In the genomic region with DNA sequence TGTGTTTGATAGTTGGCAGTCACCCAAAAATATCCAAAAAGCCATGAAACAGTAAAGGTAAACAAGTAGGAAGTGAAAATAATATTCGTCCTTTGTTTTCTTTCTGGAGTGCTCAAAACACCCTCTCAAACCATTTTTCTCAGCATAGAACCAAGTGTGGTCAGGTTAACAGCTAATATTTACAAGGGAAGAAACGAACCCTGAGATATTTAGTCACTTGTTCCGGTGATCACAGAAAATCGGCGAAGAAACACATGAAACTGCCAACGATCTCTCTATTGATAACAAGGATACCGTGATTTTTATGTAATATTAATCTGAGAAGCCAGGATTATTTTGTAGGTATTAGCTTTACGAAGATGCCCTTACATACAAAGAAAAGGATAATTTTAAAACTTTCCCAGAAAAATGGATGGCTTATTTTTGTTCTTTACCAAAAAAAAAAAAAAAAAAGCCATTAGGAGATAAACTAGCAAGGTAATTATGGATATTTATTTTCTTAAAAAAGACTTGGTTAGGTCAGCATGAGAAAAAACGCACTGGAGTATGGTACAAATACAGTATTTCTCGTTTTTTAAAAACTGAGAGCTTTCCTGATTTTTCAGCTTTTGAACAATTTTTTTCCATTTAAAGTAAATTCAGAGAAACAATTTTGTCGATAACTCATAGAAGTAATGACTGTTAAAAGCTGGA, we compare ENCODE assay signal across 1 cellular context.
TF ChIP-seq lines count a peak whose summit lies in the region.

No MANE protein-coding gene starts in this region.

TF ChIP-seq in HEK293, 187 proteins besides CTCF, POLR2A, EP300 and RAD21 (continued from another document):
- TF ChIP-seq, protein P1, sequence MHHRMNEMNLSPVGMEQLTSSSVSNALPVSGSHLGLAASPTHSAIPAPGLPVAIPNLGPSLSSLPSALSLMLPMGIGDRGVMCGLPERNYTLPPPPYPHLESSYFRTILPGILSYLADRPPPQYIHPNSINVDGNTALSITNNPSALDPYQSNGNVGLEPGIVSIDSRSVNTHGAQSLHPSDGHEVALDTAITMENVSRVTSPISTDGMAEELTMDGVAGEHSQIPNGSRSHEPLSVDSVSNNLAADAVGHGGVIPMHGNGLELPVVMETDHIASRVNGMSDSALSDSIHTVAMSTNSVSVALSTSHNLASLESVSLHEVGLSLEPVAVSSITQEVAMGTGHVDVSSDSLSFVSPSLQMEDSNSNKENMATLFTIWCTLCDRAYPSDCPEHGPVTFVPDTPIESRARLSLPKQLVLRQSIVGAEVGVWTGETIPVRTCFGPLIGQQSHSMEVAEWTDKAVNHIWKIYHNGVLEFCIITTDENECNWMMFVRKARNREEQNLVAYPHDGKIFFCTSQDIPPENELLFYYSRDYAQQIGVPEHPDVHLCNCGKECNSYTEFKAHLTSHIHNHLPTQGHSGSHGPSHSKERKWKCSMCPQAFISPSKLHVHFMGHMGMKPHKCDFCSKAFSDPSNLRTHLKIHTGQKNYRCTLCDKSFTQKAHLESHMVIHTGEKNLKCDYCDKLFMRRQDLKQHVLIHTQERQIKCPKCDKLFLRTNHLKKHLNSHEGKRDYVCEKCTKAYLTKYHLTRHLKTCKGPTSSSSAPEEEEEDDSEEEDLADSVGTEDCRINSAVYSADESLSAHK (tag by site-specific recombination; IDR thresholded peaks at IDR 0.05) = peak; percentile 78
- TF ChIP-seq KLF16 (tag by site-specific recombination; IDR thresholded peaks at IDR 0.05) (no peak), ZNF366 (tag by site-specific recombination; conservative IDR thresholded peaks at IDR 0.05) (peak; percentile 76), ZNF2 (tag by site-specific recombination; IDR thresholded peaks at IDR 0.05) (no peak), ZNF596 (tag by site-specific recombination; IDR thresholded peaks at IDR 0.05) (0 out of 2 replicates have a peak, but pooled peaks have one; percentile 0), ZSCAN30 (tag by site-specific recombination; IDR thresholded peaks at IDR 0.05) (no peak), ZBTB44 (tag by site-specific recombination; IDR thresholded peaks at IDR 0.05) (peak; percentile 52), ZNF544 (tag by site-specific recombination; IDR thresholded peaks at IDR 0.05) (no peak), OSR2 (tag by site-specific recombination; IDR thresholded peaks at IDR 0.05) (peak; percentile 44; the same call in 1 of the 2 replicates)
TF ChIP-seq in HEK293: peak in this region for 12.
